Comparison of ENCODE assay signal across 8 cellular contexts in the genomic region with DNA sequence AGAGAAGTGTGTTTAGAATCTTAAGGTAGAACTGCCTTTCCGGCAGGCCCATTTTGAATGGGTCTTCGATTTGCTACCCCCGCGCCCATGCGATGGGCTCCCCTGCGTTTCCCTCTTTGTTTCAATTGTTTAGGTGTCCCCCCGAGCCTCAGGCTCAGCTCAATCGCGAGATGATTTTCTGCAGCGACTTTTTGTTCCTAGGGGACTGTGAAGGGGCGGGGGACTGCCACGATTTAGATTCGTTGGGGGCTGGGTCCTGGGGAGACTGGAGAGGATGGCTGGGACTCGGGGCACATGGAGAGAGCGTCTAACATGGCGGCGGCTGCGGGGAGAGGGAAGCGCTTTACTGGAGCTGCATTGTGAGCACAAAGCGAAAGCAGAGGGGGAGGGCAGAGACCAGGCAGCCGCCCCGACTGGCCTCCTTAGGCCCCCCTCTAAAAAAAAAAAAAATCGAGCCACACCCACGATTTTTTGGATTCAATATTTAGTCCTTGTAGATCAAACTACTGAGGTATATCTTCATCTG. TPM values are rescaled to one million over a fixed set of nuclear protein-coding genes. Genes with fewer than 3 reads are reported as not detected.
DNase-seq lines count a peak whose midpoint lies in the region; ATAC-seq and TF ChIP-seq lines count a peak whose summit lies in the region.

No MANE protein-coding gene starts in this region.

- H3K79me1 ChIP-seq in trophoblast cell (ENCODE audit: low read length), result peaks cover 23% of the 10 kb centered on the region

- WGBS in trophoblast cell (ENCODE audit: extremely low coverage, insufficient coverage, insufficient read length), result no CpG with 5 or more reads among the region's 24 CpGs
- 0 to 1% methylated on average over 24 of the region's 24 CpGs for WGBS in tibial nerve, 2 donors

- intact Hi-C loops in Right ventricle myocardium inferior (cut with DNase I), result loop anchor here (5.0 kb wide), 3 partner anchors 56 to 304 kb away; a partner anchor contains a TSS

- H3K9me3 ChIP-seq in SK-N-MC (ENCODE audit: low read depth, low read length) (no peaks in the 10 kb centered on the region), trophoblast cell (ENCODE audit: insufficient read depth, low read depth, low read length) (no peaks in the 10 kb centered on the region), tibial nerve (no peaks in the 10 kb centered on the region)

- peak in 1 of 2 donors; percentile 37 for TF ChIP-seq EP300 in tibial nerve (IDR thresholded peaks at IDR 0.05)

- H3K4me1 ChIP-seq in trophoblast cell (ENCODE audit: control insufficient read depth in 1 of 2, insufficient read depth in 2 of 2, low read length in 2 of 2) (peaks cover 0 to 4% of the 10 kb centered on the region in 2 experiments), tibial nerve (peaks cover 0 to 59% (median 42%) of the 10 kb centered on the region in 4 donors)

- H3K4ac ChIP-seq in trophoblast cell (ENCODE audit: low read depth, low read length), result peak overlapping the region; percentile 51

- peak overlapping the region; percentile 70 for H2BK120ac ChIP-seq in trophoblast cell (ENCODE audit: insufficient read depth, low read length, poor library complexity)

- H4K8ac ChIP-seq in trophoblast cell (ENCODE audit: low read depth, low read length), result peak overlapping the region; percentile 72

- H4K91ac ChIP-seq in trophoblast cell (ENCODE audit: low read depth, low read length), result peak overlapping the region; percentile 95

- H3K9me3 Mint-ChIP-seq in activated naive CD8-positive, alpha-beta T cell (ENCODE audit: low read depth), result no peaks in the 10 kb centered on the region

- DNase-seq in COLO829 (ENCODE audit: low spot score) (peak; percentile 68), Kasumi-1 (lab: John Stamatoyannopoulos, UW) (peak; percentile 69 to 73), SK-N-MC (ENCODE audit: low read depth, low spot score) (no peak), Right ventricle myocardium inferior (ENCODE audit: missing footprints) (peak; percentile 87), trophoblast cell (peak in 1 of 2 donors; percentile 43), tibial nerve (ENCODE audit: low spot score in 2 of 2) (peak; percentile 28 to 53)

- peak overlapping the region; percentile 99 for H3K4me3 Mint-ChIP-seq in activated naive CD8-positive, alpha-beta T cell

- H3K23ac ChIP-seq in trophoblast cell (ENCODE audit: low read length), result no peak overlapping the region

- H3K36me3 Mint-ChIP-seq in activated naive CD8-positive, alpha-beta T cell, result peaks cover 5% of the 10 kb centered on the region

- H4K12ac ChIP-seq in trophoblast cell (ENCODE audit: low read depth, low read length), result peak overlapping the region; percentile 87

- H3K27ac Mint-ChIP-seq in activated naive CD8-positive, alpha-beta T cell, result peak overlapping the region; percentile 99

- peak overlapping the region; percentile 99 for H3K9ac ChIP-seq in SK-N-MC (ENCODE audit: insufficient read length)
- H3K9ac ChIP-seq in trophoblast cell (ENCODE audit: low read length), result peak overlapping the region; percentile 86

- H3K4me1 Mint-ChIP-seq in activated naive CD8-positive, alpha-beta T cell (ENCODE audit: low read depth), result peaks cover 43% of the 10 kb centered on the region

- H3K79me2 ChIP-seq in trophoblast cell (ENCODE audit: control insufficient read depth, insufficient read depth, low read length, poor library complexity), result peaks cover 26% of the 10 kb centered on the region

- peak overlapping the region; percentile 98 for H3K27ac ChIP-seq in SK-N-MC
- peak overlapping the region; percentile 100 for H3K27ac ChIP-seq in trophoblast cell (ENCODE audit: low read depth, low read length)
- peak overlapping the region; percentile 92 to 100 (median 99) for H3K27ac ChIP-seq in tibial nerve

- TF ChIP-seq CTCF in tibial nerve (IDR thresholded peaks at IDR 0.05), result no peak

- H3K14ac ChIP-seq in trophoblast cell (ENCODE audit: low read length), result peak overlapping the region; percentile 97

- H3K27me3 Mint-ChIP-seq in activated naive CD8-positive, alpha-beta T cell, result no peaks in the 10 kb centered on the region

- TF ChIP-seq POLR2A in tibial nerve (IDR thresholded peaks at IDR 0.05), result no peak

- peak overlapping the region; percentile 27 for H2AFZ ChIP-seq in trophoblast cell (ENCODE audit: insufficient read depth, low read length, poor library complexity)

- H3K36me3 ChIP-seq in SK-N-MC (ENCODE audit: insufficient read depth, low read length) (peaks cover 60% of the 10 kb centered on the region), trophoblast cell (ENCODE audit: control insufficient read depth in 1 of 2, insufficient read depth in 2 of 2, low read length in 2 of 2) (peaks cover 5 to 9% of the 10 kb centered on the region in 2 experiments), tibial nerve (peaks cover 0 to 4% (median 0%) of the 10 kb centered on the region in 3 donors)

- H3K27me3 ChIP-seq in trophoblast cell (ENCODE audit: insufficient read depth, low read length) (no peaks in the 10 kb centered on the region), tibial nerve (no peaks in the 10 kb centered on the region)

- no peak overlapping the region for H2BK12ac ChIP-seq in trophoblast cell (ENCODE audit: low read length)

- peak overlapping the region; percentile 95 for H2AK5ac ChIP-seq in trophoblast cell (ENCODE audit: low read length)

- peak overlapping the region; percentile 61 for H3K4me2 ChIP-seq in trophoblast cell (ENCODE audit: low read length)

- ATAC-seq in GM21515 (IDR thresholded peaks at IDR 0.05; ENCODE audit: unreplicated experiment), result peak; percentile 40
- ATAC-seq in Right ventricle myocardium inferior, result peak; percentile 51

- H2BK5ac ChIP-seq in trophoblast cell (ENCODE audit: low read depth, low read length, poor library complexity), result peak overlapping the region; percentile 91

- peak overlapping the region; percentile 4 for H3K18ac ChIP-seq in trophoblast cell (ENCODE audit: low read length)

- H3K4me3 ChIP-seq in SK-N-MC (peak overlapping the region; percentile 93), trophoblast cell (ENCODE audit: low read depth, low read length) (peak overlapping the region; percentile 89), tibial nerve (peak overlapping the region; percentile 76 to 99 (median 89))

RNA-seq across cellular contexts. Expression of a gene that starts 1.7 kb away (rescaled TPM):
- 120 TPM for total RNA-seq in Right ventricle myocardium inferior
- 229 and 231 TPM in 2 replicates for polyA plus RNA-seq in trophoblast cell (2013)
- 100 to 1,000 TPM; 121 to 167 (median 150) TPM for total RNA-seq in tibial nerve

RNA-seq across cellular contexts. Expression of a gene that starts 52.2 kb away (rescaled TPM):
- total RNA-seq in Right ventricle myocardium inferior (22.8 TPM), tibial nerve (10 to 100 TPM; 34.3 to 41.4 (median 38.7) TPM)
- polyA plus RNA-seq in trophoblast cell (2013), result 23.6 and 25.2 TPM in 2 replicates
